In genomic region chr2:2107140-2107539, GRCh38 we compare ENCODE assay signal across 19 cellular contexts.
A peak's percentile ranks its signal among the peaks of the same experiment; 100 is the strongest.
DNase-seq lines count a peak whose midpoint lies in the region; ATAC-seq lines count a peak whose summit lies in the region.
"Had no signal": no experiment of that assay in that cellular context is flagged by ENCODE, and none has a peak within 500 bp of the region (broad histone marks: within the 10 kb centered on the region; RNA-seq: fewer than 3 reads in every experiment).

No MANE protein-coding gene starts in this region.

- DNase-seq in Right ventricle myocardium inferior (ENCODE audit: missing footprints) (no peak), cardiac septum (ENCODE audit: low spot score) (no peak), NCI-H2171 (lab: John Stamatoyannopoulos, UW) (peak; percentile 38), MV-4-11 (lab: John Stamatoyannopoulos, UW) (no peak), Ammon's horn (ENCODE audit: low spot score) (no peak)
- DNase-seq in activated effector memory CD4-positive, alpha-beta T cell treated with Interleukin-2 at 50 U/mL for 16 hours: no peak
- DNase-seq: activated CD8-positive, alpha-beta memory T cell treated with anti-CD3 and anti-CD28 coated beads for 24 hours; activated T-cell treated with anti-CD3 and anti-CD28 coated beads, Interleukin-2, amount 50 U/mL, for 72 hours; aorta; CD8-positive, alpha-beta T cell; effector memory CD8-positive, alpha-beta T cell; esophagus squamous epithelium; left colon; NCI-H1417 treated with DMSO at 0.1 percent for 48 hours; stimulated activated naive B cell treated with anti-CD40 and anti-IgM and Interleukin-4, amounts not matched to agents 10 μg/mL and 1 μg/mL and 100 μg/mL, for 72 hours; T-cell had no signal

- peak; percentile 44 for ATAC-seq in Right ventricle myocardium inferior
- no peak for ATAC-seq in HG02885 (IDR thresholded peaks at IDR 0.05; ENCODE audit: poor library complexity, unreplicated experiment)
- ATAC-seq: activated T-cell treated with anti-CD3 and anti-CD28 coated beads, Interleukin-2, amount 50 U/mL, for 72 hours; CD8-positive, alpha-beta T cell; effector memory CD8-positive, alpha-beta T cell; left colon; stimulated activated naive B cell treated with anti-CD40 and anti-IgM and Interleukin-4, amounts not matched to agents 10 μg/mL and 1 μg/mL and 100 μg/mL, for 72 hours; T-cell had no signal

- no peak overlapping the region for H3K9ac ChIP-seq in endocrine pancreas (ENCODE audit: control insufficient read depth, insufficient read depth, low read length)

- no peaks in the 10 kb centered on the region for H3K4me1 ChIP-seq in endocrine pancreas (ENCODE audit: control insufficient read depth, insufficient read depth, low read length)
- H3K4me1 ChIP-seq: esophagus squamous epithelium had no signal

- no peaks in the 10 kb centered on the region for H3K9me3 ChIP-seq in endocrine pancreas (ENCODE audit: control insufficient read depth, low read length)
- H3K9me3 ChIP-seq: esophagus squamous epithelium, thoracic aorta had no signal

- H3K27me3 ChIP-seq in endocrine pancreas (ENCODE audit: control insufficient read depth, insufficient read depth, low read length): no peaks in the 10 kb centered on the region

- no peaks in the 10 kb centered on the region for H3K36me3 ChIP-seq in endocrine pancreas (ENCODE audit: control insufficient read depth, insufficient read depth, low read length)
- H3K36me3 ChIP-seq: esophagus squamous epithelium, thoracic aorta had no signal

- peak overlapping the region; percentile 15 for H3K4me3 ChIP-seq in endocrine pancreas (ENCODE audit: control insufficient read depth, insufficient read depth, low read length)
- H3K4me3 ChIP-seq: esophagus squamous epithelium, thoracic aorta had no signal

- intact Hi-C loops in Right ventricle myocardium inferior (cut with DNase I) (no loop called here), cardiac septum (cut with DNase I) (no loop called here)
